In genomic region chr2:148557844-148558436, GRCh38 we compare ENCODE assay signal across 13 cellular contexts.
DNase-seq lines count a peak whose midpoint lies in the region; ATAC-seq and TF ChIP-seq lines count a peak whose summit lies in the region.
"Had no signal": no experiment of that assay in that cellular context is flagged by ENCODE, and none has a peak within 500 bp of the region (broad histone marks: within the 10 kb centered on the region; RNA-seq: fewer than 3 reads in every experiment).

No MANE protein-coding gene starts in this region.

- no peak overlapping the region for H3K4me2 ChIP-seq in neural progenitor cell

- no peaks in the 10 kb centered on the region for H3K79me2 ChIP-seq in neural progenitor cell (ENCODE audit: low read depth)

- no peaks in the 10 kb centered on the region for H3K4me1 ChIP-seq in colonic mucosa
- H3K4me1 ChIP-seq in neural progenitor cell, result no peaks in the 10 kb centered on the region
- H3K4me1 ChIP-seq: Peyer's patch had no signal

- TF ChIP-seq CTCF in colonic mucosa (IDR thresholded peaks at IDR 0.05) (peak; percentile 13), neural progenitor cell (IDR thresholded peaks at IDR 0.05) (no peak)

- ATAC-seq in GM21423 (IDR thresholded peaks at IDR 0.05; ENCODE audit: unreplicated experiment) (peak; percentile 67), HG03175 (IDR thresholded peaks at IDR 0.05; ENCODE audit: unreplicated experiment) (peak; percentile 64)

- intact Hi-C loops in colonic mucosa (cut with DNase I), result no loop called here

- H3K27me3 ChIP-seq in colonic mucosa (no peaks in the 10 kb centered on the region), neural progenitor cell (peaks cover 21% of the 10 kb centered on the region)
- H3K27me3 ChIP-seq: Peyer's patch had no signal

- H3K9me3 Mint-ChIP-seq in immature natural killer cell, result no peaks in the 10 kb centered on the region
- H3K9me3 Mint-ChIP-seq in neural progenitor cell, result peaks cover 8% of the 10 kb centered on the region

- H3K4me1 Mint-ChIP-seq in immature natural killer cell (no peaks in the 10 kb centered on the region), neural progenitor cell (no peaks in the 10 kb centered on the region)

- H4K20me1 ChIP-seq in neural progenitor cell (ENCODE audit: low read depth), result no peaks in the 10 kb centered on the region

- H3K27me3 Mint-ChIP-seq in immature natural killer cell (ENCODE audit: low read depth in 3 of 3) (no peaks in the 10 kb centered on the region), neural progenitor cell (ENCODE audit: insufficient read depth, low read depth) (peaks cover 2% of the 10 kb centered on the region)

- no peak overlapping the region for H2AFZ ChIP-seq in neural progenitor cell (replicated peaks)

- H3K4me3 ChIP-seq in colonic mucosa, result no peak overlapping the region
- no peak overlapping the region for H3K4me3 ChIP-seq in neural progenitor cell
- H3K4me3 ChIP-seq: Peyer's patch, thoracic aorta had no signal

- no peak overlapping the region for H3K27ac Mint-ChIP-seq in immature natural killer cell
- no peak overlapping the region for H3K27ac Mint-ChIP-seq in neural progenitor cell

- no peaks in the 10 kb centered on the region for H3K9me3 ChIP-seq in colonic mucosa
- H3K9me3 ChIP-seq in neural progenitor cell (ENCODE audit: low read depth), result no peaks in the 10 kb centered on the region
- H3K9me3 ChIP-seq: Peyer's patch, thoracic aorta had no signal

- H3K9ac ChIP-seq in colonic mucosa (ENCODE audit: low read depth in 2 of 2, low read length in 2 of 2) (no peak overlapping the region), neural progenitor cell (no peak overlapping the region)

- no peaks in the 10 kb centered on the region for H3K36me3 ChIP-seq in colonic mucosa
- no peaks in the 10 kb centered on the region for H3K36me3 ChIP-seq in neural progenitor cell
- H3K36me3 ChIP-seq: Peyer's patch, thoracic aorta had no signal

- no peaks in the 10 kb centered on the region for H3F3A ChIP-seq in neural progenitor cell (ENCODE audit: low read depth)

- DNase-seq in NCI-H2107 treated with DMSO at 0.1 percent for 48 hours (lab: John Stamatoyannopoulos, UW; ENCODE audit: unreplicated experiment) (peak; percentile 88), NCI-H2107 (lab: John Stamatoyannopoulos, UW) (no peak), colonic mucosa (no peak), immature natural killer cell (no peak), neural progenitor cell (ENCODE audit: low spot score) (no peak), cerebellum (ENCODE audit: low spot score) (no peak)
- DNase-seq: foreskin fibroblast, IMR-90, midbrain, Peyer's patch had no signal

- H3K4me3 Mint-ChIP-seq in immature natural killer cell (no peak overlapping the region), neural progenitor cell (no peak overlapping the region)

- no peaks in the 10 kb centered on the region for H3K36me3 Mint-ChIP-seq in immature natural killer cell
- no peaks in the 10 kb centered on the region for H3K36me3 Mint-ChIP-seq in neural progenitor cell

- H3K27ac ChIP-seq in colonic mucosa (no peak overlapping the region), neural progenitor cell (no peak overlapping the region)
- H3K27ac ChIP-seq: Peyer's patch, thoracic aorta had no signal
